ENCODE assay signal across 1 cellular context in genomic region chr16:31071861-31072260, GRCh38.
TF ChIP-seq lines count a peak whose summit lies in the region.

No MANE protein-coding gene starts in this region.

TF ChIP-seq in GM23338, 12 proteins besides CTCF, POLR2A, EP300 and RAD21:
- no peak for TF ChIP-seq CREB1 (CRISPR knock-in tag; IDR thresholded peaks at IDR 0.05; ENCODE audit: low read depth)
- no peak for TF ChIP-seq NANOG (IDR thresholded peaks at IDR 0.05; ENCODE audit: borderline replicate concordance)
- no peak for TF ChIP-seq STAT1 (IDR thresholded peaks at IDR 0.05; ENCODE audit: unreplicated experiment)
- no peak for TF ChIP-seq EZH2phosphoT487 (IDR thresholded peaks at IDR 0.05; ENCODE audit: unreplicated experiment)
- TF ChIP-seq POLR2AphosphoS5 (IDR thresholded peaks at IDR 0.05; ENCODE audit: low read depth), result no peak
- no peak for TF ChIP-seq ZNF462 (CRISPR knock-in tag; IDR thresholded peaks at IDR 0.05)
- TF ChIP-seq JUNB (IDR thresholded peaks at IDR 0.05; ENCODE audit: unreplicated experiment), result no peak
- TF ChIP-seq ZNF114 (CRISPR knock-in tag; IDR thresholded peaks at IDR 0.05), result no peak
- TF ChIP-seq REST (IDR thresholded peaks at IDR 0.05; ENCODE audit: unreplicated experiment), result no peak
- TF ChIP-seq EZH2 (IDR thresholded peaks at IDR 0.05; ENCODE audit: low read depth, unreplicated experiment), result no peak
- TF ChIP-seq ETS1 (IDR thresholded peaks at IDR 0.05), result no peak
- TF ChIP-seq ZNF331 (CRISPR knock-in tag; IDR thresholded peaks at IDR 0.05; ENCODE audit: low read depth), result no peak
